In genomic region chr6:170363255-170363654, GRCh38 we compare ENCODE assay signal across 19 cellular contexts.
"Had no signal": no experiment of that assay in that cellular context is flagged by ENCODE, and none has a peak within 500 bp of the region (broad histone marks: within the 10 kb centered on the region; RNA-seq: fewer than 3 reads in every experiment).

No MANE protein-coding gene starts in this region.

- FAIRE-seq: kidney, urothelium cell line had no signal

- H3K27ac Mint-ChIP-seq: mesothelial cell of epicardium had no signal

- ATAC-seq: foreskin keratinocyte; gastroesophageal sphincter; heart left ventricle; left lobe of liver; mucosa of descending colon; naive thymus-derived CD8-positive, alpha-beta T cell; sciatic nerve; stimulated activated naive CD8-positive, alpha-beta T cell treated with anti-CD3 and anti-CD28 coated beads, Interleukin-15, Interleukin-2, amounts not matched to agents 100 U/mL and 50 U/mL, for 24 hours had no signal

- H3K4me3 Mint-ChIP-seq: mesothelial cell of epicardium; naive thymus-derived CD8-positive, alpha-beta T cell had no signal

- H3K9me3 Mint-ChIP-seq: mesothelial cell of epicardium; naive thymus-derived CD8-positive, alpha-beta T cell had no signal

- DNase-seq: cerebellar nuclear complex; dorsolateral prefrontal cortex; effector CD4-positive, alpha-beta T cell; foreskin keratinocyte; heart left ventricle; kidney; mesenchymal stem cell; mucosa of descending colon; naive thymus-derived CD8-positive, alpha-beta T cell; stimulated activated CD4-positive, alpha-beta T cell treated with anti-CD3 and anti-CD28 coated beads, Interleukin-12 subunit alpha, Interleukin-12 subunit beta, amount 100 ng/mL, for 4 hours; stimulated activated CD4-positive, alpha-beta T cell treated with anti-CD3 and anti-CD28 coated beads, Interleukin-1b, Interleukin-23, amount 100 ng/mL, for 48 hours; stimulated activated CD4-positive, alpha-beta T cell treated with anti-CD3 and anti-CD28 coated beads, Interleukin-4, amount 100 ng/mL, for 1 hour; stimulated activated CD8-positive, alpha-beta memory T cell treated with anti-CD3 and anti-CD28 coated beads, Interleukin-4, amount 100 ng/mL, for 48 hours; stimulated activated naive CD8-positive, alpha-beta T cell treated with anti-CD3 and anti-CD28 coated beads, Interleukin-15, Interleukin-2, amounts not matched to agents 100 U/mL and 50 U/mL, for 24 hours had no signal
